Comparison of ENCODE assay signal across 1 cellular context in the genomic region with DNA sequence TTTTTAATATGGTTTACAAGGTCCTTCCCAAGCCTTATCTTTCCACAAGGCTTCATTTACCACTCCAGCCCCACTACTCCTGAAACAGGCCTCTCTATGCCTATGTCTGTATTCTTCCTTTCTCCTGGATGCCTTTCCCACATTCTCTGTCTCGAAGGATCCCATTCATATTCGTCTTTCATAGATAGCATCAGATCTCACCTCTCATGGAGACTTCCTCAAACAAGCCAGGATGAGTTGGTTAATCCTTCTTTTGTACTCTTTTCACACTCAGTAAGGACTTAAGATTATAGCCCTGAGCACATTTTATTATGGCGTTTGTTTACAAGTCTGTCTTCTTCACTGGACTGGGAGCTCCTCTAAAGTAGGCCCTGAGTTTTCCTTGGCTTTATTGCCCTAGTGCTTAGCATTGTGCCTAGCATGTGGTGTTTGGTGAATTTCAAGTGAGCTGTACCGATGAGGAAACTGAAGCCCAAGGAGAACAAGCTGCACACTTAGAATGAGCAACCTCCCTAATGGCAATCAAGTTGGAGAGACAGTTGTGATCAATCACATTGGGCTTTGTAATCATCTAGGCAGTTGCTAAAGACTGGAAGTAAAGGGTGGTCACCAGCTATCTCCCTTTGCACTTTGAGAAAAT.
TF ChIP-seq lines count a peak whose summit lies in the region.

No MANE protein-coding gene starts in this region.

TF ChIP-seq in HepG2, 621 proteins besides CTCF, POLR2A, EP300 and RAD21:
- no peak for TF ChIP-seq GTF2F1 (IDR thresholded peaks at IDR 0.05; ENCODE audit: low read length)
- TF ChIP-seq, protein P1, sequence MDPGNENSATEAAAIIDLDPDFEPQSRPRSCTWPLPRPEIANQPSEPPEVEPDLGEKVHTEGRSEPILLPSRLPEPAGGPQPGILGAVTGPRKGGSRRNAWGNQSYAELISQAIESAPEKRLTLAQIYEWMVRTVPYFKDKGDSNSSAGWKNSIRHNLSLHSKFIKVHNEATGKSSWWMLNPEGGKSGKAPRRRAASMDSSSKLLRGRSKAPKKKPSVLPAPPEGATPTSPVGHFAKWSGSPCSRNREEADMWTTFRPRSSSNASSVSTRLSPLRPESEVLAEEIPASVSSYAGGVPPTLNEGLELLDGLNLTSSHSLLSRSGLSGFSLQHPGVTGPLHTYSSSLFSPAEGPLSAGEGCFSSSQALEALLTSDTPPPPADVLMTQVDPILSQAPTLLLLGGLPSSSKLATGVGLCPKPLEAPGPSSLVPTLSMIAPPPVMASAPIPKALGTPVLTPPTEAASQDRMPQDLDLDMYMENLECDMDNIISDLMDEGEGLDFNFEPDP (CRISPR knock-in tag; conservative IDR thresholded peaks at IDR 0.05): 0 out of 2 replicates have a peak, but pooled peaks have one; percentile 66
